ENCODE assay signal across 8 cellular contexts in the genomic region with DNA sequence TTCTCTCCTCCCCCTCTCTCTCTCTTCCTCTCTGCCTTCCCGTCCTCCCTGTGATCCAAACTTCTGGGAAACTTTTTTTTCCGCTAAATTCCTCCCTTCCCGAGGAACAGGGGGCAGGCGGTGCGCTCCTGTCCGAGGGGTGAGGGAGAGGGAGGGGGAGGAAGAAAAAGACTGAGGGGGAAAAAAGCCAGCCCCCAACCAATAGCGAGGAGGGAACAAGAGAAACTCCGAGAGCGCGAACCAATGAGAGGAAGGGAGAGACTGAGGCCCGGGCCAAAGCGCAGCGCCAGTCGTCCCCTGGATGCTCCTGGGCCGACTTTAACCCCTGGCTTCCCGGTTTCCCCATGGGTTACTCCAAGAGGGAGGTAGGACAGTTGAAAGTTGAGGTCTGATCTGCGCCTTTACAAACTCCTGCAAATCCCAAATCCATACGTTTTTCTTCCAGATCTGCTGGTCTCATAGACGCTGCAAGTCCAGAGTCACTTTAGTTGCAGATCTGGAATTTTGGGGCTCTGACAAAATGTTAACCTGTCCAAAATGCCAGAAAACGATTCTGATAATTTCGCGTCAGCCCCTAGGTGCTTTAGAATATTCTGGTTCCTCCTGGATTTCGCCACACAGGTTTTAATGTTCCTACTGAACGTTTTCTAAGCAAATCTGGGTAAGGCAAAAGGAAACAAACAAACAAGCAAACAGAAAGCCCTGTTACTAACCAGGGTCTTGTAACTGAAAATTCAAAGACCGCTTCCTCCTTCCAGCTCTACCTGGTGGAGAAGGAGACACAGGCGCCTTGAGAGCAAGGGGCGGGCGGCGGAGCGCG. TPM values are rescaled to one million over a fixed set of nuclear protein-coding genes. Genes with fewer than 3 reads are reported as not detected.
DNase-seq lines count a peak whose midpoint lies in the region; ATAC-seq and TF ChIP-seq lines count a peak whose summit lies in the region.

Gene TBX15, minus strand, starts transcription at position 158 of the 820 bp plus-strand sequence. CDS start 548 bp downstream, outside the sequence.

- H3K4me2 ChIP-seq in trophoblast cell (ENCODE audit: low read length), result peak within 1 kb of the TSS; percentile 80

- H3K4me3 ChIP-seq in CD4-positive, alpha-beta memory T cell (ENCODE audit: low read length in 2 of 2), result no peak within 1 kb of the TSS
- peak within 1 kb of the TSS; percentile 69 for H3K4me3 ChIP-seq in trophoblast cell (ENCODE audit: low read depth, low read length)

- H3K9ac ChIP-seq in trophoblast cell (ENCODE audit: low read length), result peak within 1 kb of the TSS; percentile 9

- H3K4me3 Mint-ChIP-seq in CD4-positive, alpha-beta memory T cell, result peak within 1 kb of the TSS in 6 of 8 donors; percentile 24 to 69 (median 60)
- peak within 1 kb of the TSS; percentile 41 for H3K4me3 Mint-ChIP-seq in activated CD4-positive, alpha-beta memory T cell treated with anti-CD3 and anti-CD28 coated beads for 36 hours
- peak within 1 kb of the TSS; percentile 88 for H3K4me3 Mint-ChIP-seq in glutamatergic neuron (ENCODE audit: unreplicated experiment)

- no peaks in the 10 kb centered on the region for H3K9me3 ChIP-seq in CD4-positive, alpha-beta memory T cell (ENCODE audit: control insufficient read depth in 1 of 2, low read length in 2 of 2)
- peaks cover 9% of the 10 kb centered on the region for H3K9me3 ChIP-seq in trophoblast cell (ENCODE audit: insufficient read depth, low read depth, low read length)

- no peak within 1 kb of the TSS for H2BK12ac ChIP-seq in trophoblast cell (ENCODE audit: low read length)

- H3K27ac ChIP-seq in CD4-positive, alpha-beta memory T cell (ENCODE audit: low read depth, low read length), result no peak within 1 kb of the TSS
- H3K27ac ChIP-seq in trophoblast cell (ENCODE audit: low read depth, low read length), result peak within 1 kb of the TSS; percentile 30

- H3K14ac ChIP-seq in trophoblast cell (ENCODE audit: low read length), result no peak within 1 kb of the TSS

- H3K18ac ChIP-seq in trophoblast cell (ENCODE audit: low read length), result no peak within 1 kb of the TSS

- H4K8ac ChIP-seq in trophoblast cell (ENCODE audit: low read depth, low read length), result no peak within 1 kb of the TSS

- H2AFZ ChIP-seq in trophoblast cell (ENCODE audit: insufficient read depth, low read length, poor library complexity), result peak within 1 kb of the TSS; percentile 26

- CTCF ChIA-PET in CD4-positive, alpha-beta memory T cell (lab: Charles Lee; ENCODE audit: partially characterized antibody), result no interaction called here
- CTCF ChIA-PET in activated CD4-positive, alpha-beta memory T cell treated with anti-CD3 and anti-CD28 coated beads for 36 hours (lab: Charles Lee), result interaction anchor here (0.6 kb wide), 1 partner anchor 1191 kb away, joined by 4 read pairs; no protein-coding TSS in a partner anchor

- H4K91ac ChIP-seq in trophoblast cell (ENCODE audit: low read depth, low read length), result no peak within 1 kb of the TSS

- no peaks in the 10 kb centered on the region for H3K79me1 ChIP-seq in trophoblast cell (ENCODE audit: low read length)

- H3K27me3 Mint-ChIP-seq in CD4-positive, alpha-beta memory T cell, result peaks cover 64 to 73% of the 10 kb centered on the region in 2 donors
- H3K27me3 Mint-ChIP-seq in activated CD4-positive, alpha-beta memory T cell treated with anti-CD3 and anti-CD28 coated beads for 36 hours, result peaks cover 84% of the 10 kb centered on the region
- peaks cover 62% of the 10 kb centered on the region for H3K27me3 Mint-ChIP-seq in glutamatergic neuron (ENCODE audit: unreplicated experiment)

- no peak for TF ChIP-seq CTCF in glutamatergic neuron (IDR thresholded peaks at IDR 0.05; ENCODE audit: partially characterized antibody, unreplicated experiment)

- H3K36me3 Mint-ChIP-seq in CD4-positive, alpha-beta memory T cell, result peaks cover 1 to 4% of the 10 kb centered on the region in 2 donors
- H3K36me3 Mint-ChIP-seq in activated CD4-positive, alpha-beta memory T cell treated with anti-CD3 and anti-CD28 coated beads for 36 hours, result peaks cover 34% of the 10 kb centered on the region
- H3K36me3 Mint-ChIP-seq in glutamatergic neuron (ENCODE audit: unreplicated experiment), result peaks cover 12% of the 10 kb centered on the region

- no peak within 1 kb of the TSS for H2BK120ac ChIP-seq in trophoblast cell (ENCODE audit: insufficient read depth, low read length, poor library complexity)

- H3K9me3 Mint-ChIP-seq in CD4-positive, alpha-beta memory T cell, result peaks cover 0 to 53% (median 35%) of the 10 kb centered on the region in 8 donors
- peaks cover 3% of the 10 kb centered on the region for H3K9me3 Mint-ChIP-seq in activated CD4-positive, alpha-beta memory T cell treated with anti-CD3 and anti-CD28 coated beads for 36 hours
- peaks cover 33% of the 10 kb centered on the region for H3K9me3 Mint-ChIP-seq in glutamatergic neuron (ENCODE audit: unreplicated experiment)

- peaks cover 12% of the 10 kb centered on the region for H3K4me1 ChIP-seq in CD4-positive, alpha-beta memory T cell (ENCODE audit: insufficient read depth, low read length)
- peaks cover 20 to 27% of the 10 kb centered on the region in 2 experiments for H3K4me1 ChIP-seq in trophoblast cell (ENCODE audit: control insufficient read depth in 1 of 2, insufficient read depth in 2 of 2, low read length in 2 of 2)

- POLR2A ChIA-PET in CD4-positive, alpha-beta memory T cell (lab: Charles Lee; ENCODE audit: partially characterized antibody), result no interaction called here
- POLR2A ChIA-PET in activated CD4-positive, alpha-beta memory T cell treated with anti-CD3 and anti-CD28 coated beads for 36 hours (lab: Charles Lee), result no interaction called here

- intact Hi-C loops in CD4-positive, alpha-beta memory T cell (cut with micrococcal nuclease), result no loop called here
- intact Hi-C loops in activated CD4-positive, alpha-beta memory T cell treated with anti-CD3 and anti-CD28 coated beads for 36 hours (cut with micrococcal nuclease), result no loop called here

- H2AK5ac ChIP-seq in trophoblast cell (ENCODE audit: low read length), result no peak within 1 kb of the TSS

- no peak within 1 kb of the TSS for H3K27ac Mint-ChIP-seq in CD4-positive, alpha-beta memory T cell
- H3K27ac Mint-ChIP-seq in activated CD4-positive, alpha-beta memory T cell treated with anti-CD3 and anti-CD28 coated beads for 36 hours, result no peak within 1 kb of the TSS
- H3K27ac Mint-ChIP-seq in glutamatergic neuron (ENCODE audit: unreplicated experiment), result peak within 1 kb of the TSS; percentile 33

- H2BK5ac ChIP-seq in trophoblast cell (ENCODE audit: low read depth, low read length, poor library complexity), result no peak within 1 kb of the TSS

- H3K36me3 ChIP-seq in CD4-positive, alpha-beta memory T cell (ENCODE audit: insufficient read depth, low read length), result no peaks in the 10 kb centered on the region
- no peaks in the 10 kb centered on the region for H3K36me3 ChIP-seq in trophoblast cell (ENCODE audit: control insufficient read depth in 1 of 2, insufficient read depth in 2 of 2, low read length in 2 of 2)

- DNase-seq in CD4-positive, alpha-beta memory T cell, result no peak
- DNase-seq in activated CD4-positive, alpha-beta memory T cell treated with anti-CD3 and anti-CD28 coated beads for 36 hours, result no peak
- no peak for DNase-seq in glutamatergic neuron
- DNase-seq in trophoblast cell, result no peak
- DNase-seq in NCI-H2196 treated with DMSO at 0.1 percent for 48 hours (lab: John Stamatoyannopoulos, UW; ENCODE audit: unreplicated experiment), result no peak
- no peak for DNase-seq in stimulated activated CD8-positive, alpha-beta memory T cell treated with anti-CD3 and anti-CD28 coated beads, Interleukin-4, amount 100 ng/mL, for 48 hours

- no peak within 1 kb of the TSS for H4K12ac ChIP-seq in trophoblast cell (ENCODE audit: low read depth, low read length)

- no peak within 1 kb of the TSS for H3K23ac ChIP-seq in trophoblast cell (ENCODE audit: low read length)

- WGBS in trophoblast cell (ENCODE audit: extremely low coverage, insufficient coverage, insufficient read length), result no CpG with 5 or more reads among the region's 31 CpGs

- H3K79me2 ChIP-seq in trophoblast cell (ENCODE audit: control insufficient read depth, insufficient read depth, low read length, poor library complexity), result no peaks in the 10 kb centered on the region

- no peak within 1 kb of the TSS for H3K4ac ChIP-seq in trophoblast cell (ENCODE audit: low read depth, low read length)

- ATAC-seq in GM18517 (IDR thresholded peaks at IDR 0.05; ENCODE audit: unreplicated experiment) (no peak), GM18858 (IDR thresholded peaks at IDR 0.05; ENCODE audit: unreplicated experiment) (no peak)

- H3K27me3 ChIP-seq in CD4-positive, alpha-beta memory T cell (ENCODE audit: insufficient read depth, low read length), result peaks cover 35% of the 10 kb centered on the region
- H3K27me3 ChIP-seq in trophoblast cell (ENCODE audit: insufficient read depth, low read length), result peaks cover 91% of the 10 kb centered on the region

- H3K4me1 Mint-ChIP-seq in CD4-positive, alpha-beta memory T cell, result peaks cover 9 to 32% (median 18%) of the 10 kb centered on the region in 4 donors
- H3K4me1 Mint-ChIP-seq in activated CD4-positive, alpha-beta memory T cell treated with anti-CD3 and anti-CD28 coated beads for 36 hours (ENCODE audit: low read depth), result peaks cover 23% of the 10 kb centered on the region
- peaks cover 37% of the 10 kb centered on the region for H3K4me1 Mint-ChIP-seq in glutamatergic neuron (ENCODE audit: low read depth, unreplicated experiment)

RNA-seq across cellular contexts. Expression of gene TBX15, which starts in this region (rescaled TPM):
- total RNA-seq in CD4-positive, alpha-beta memory T cell, result not detected
- under 1 TPM in 1 of 2 donors, not detected in 1; 0.05 TPM for polyA plus RNA-seq in CD4-positive, alpha-beta memory T cell
- total RNA-seq in activated CD4-positive, alpha-beta memory T cell treated with anti-CD3 and anti-CD28 coated beads for 36 hours, result not detected
- 0.69 TPM for total RNA-seq in glutamatergic neuron (ENCODE audit: unreplicated experiment)
- 0.83 and 1.0 TPM in 2 replicates for polyA plus RNA-seq in trophoblast cell (2013)
